7 cellular contexts compared by ENCODE assay signal in genomic region chr2:42360890-42361727, GRCh38. TPM values are rescaled to one million over a fixed set of nuclear protein-coding genes. Genes with fewer than 3 reads are reported as not detected.
A peak's percentile ranks its signal among the peaks of the same experiment; 100 is the strongest.
DNase-seq lines count a peak whose midpoint lies in the region; ATAC-seq and TF ChIP-seq lines count a peak whose summit lies in the region.

A gene with protein sequence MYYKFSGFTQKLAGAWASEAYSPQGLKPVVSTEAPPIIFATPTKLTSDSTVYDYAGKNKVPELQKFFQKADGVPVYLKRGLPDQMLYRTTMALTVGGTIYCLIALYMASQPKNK (minus strand): TSS chr2:42361217. CDS start chr2:42361161, 56 bp downstream.

- H3K27ac ChIP-seq in hepatocyte, result peak within 1 kb of the TSS; percentile 93

- H3K4me3 ChIP-seq in hepatocyte, result peak within 1 kb of the TSS; percentile 74

- WGBS in hepatocyte (ENCODE audit: low lambda C conversion rate, missing lambda C conversion rate), result 2% methylated on average over 61 of the region's 61 CpGs

- peak; percentile 97 for DNase-seq in NCI-H2081 (lab: John Stamatoyannopoulos, UW)
- peak; percentile 93 for DNase-seq in T1000 (lab: John Stamatoyannopoulos, UW)
- DNase-seq in astrocyte of the hippocampus (ENCODE audit: low read depth, low spot score), result peak; percentile 99
- DNase-seq in hepatocyte (ENCODE audit: low spot score), result peak; percentile 98
- peak; percentile 99 for DNase-seq in retina

- H3K4me2 ChIP-seq in hepatocyte, result peak within 1 kb of the TSS; percentile 80

- no peaks in the 10 kb centered on the region for H3K9me3 ChIP-seq in hepatocyte (ENCODE audit: low read depth)

- ATAC-seq in GM18508 (IDR thresholded peaks at IDR 0.05; ENCODE audit: insufficient read depth, unreplicated experiment) (peak; percentile 83), HG03025 (IDR thresholded peaks at IDR 0.05; ENCODE audit: low FRiP score, unreplicated experiment) (peak; percentile 90)

- H3K27me3 ChIP-seq in hepatocyte, result no peaks in the 10 kb centered on the region

- peak within 1 kb of the TSS; percentile 39 for H2AFZ ChIP-seq in hepatocyte

- peaks cover 48% of the 10 kb centered on the region for H3K79me2 ChIP-seq in hepatocyte

- H3K4me1 ChIP-seq in hepatocyte (ENCODE audit: insufficient read depth), result peaks cover 10% of the 10 kb centered on the region

- H3K9me2 ChIP-seq in hepatocyte (replicated peaks; ENCODE audit: insufficient read depth), result no peaks in the 10 kb centered on the region

- TF ChIP-seq CTCF in hepatocyte (IDR thresholded peaks at IDR 0.05; ENCODE audit: poor library complexity), result peak; percentile 50

- peaks cover 20% of the 10 kb centered on the region for H4K20me1 ChIP-seq in hepatocyte (ENCODE audit: insufficient read depth, poor library complexity, severe bottlenecking)

- no peaks in the 10 kb centered on the region for H3K36me3 ChIP-seq in hepatocyte (replicated peaks; ENCODE audit: insufficient read depth, low read depth)

RNA-seq across cellular contexts. Expression of the gene that starts here (rescaled TPM):
- 247 and 252 TPM in 2 replicates for total RNA-seq in hepatocyte
- polyA plus RNA-seq in hepatocyte, result 130 and 134 TPM in 2 replicates

Comparison
In these comparisons a context has a peak if more than half of its experiments do, and no peak if none do; other contexts are left out.
1. Peak in every context shown above with its lines: DNase-seq, ATAC-seq, H3K4me3 ChIP-seq and H3K27ac ChIP-seq.